9 cellular contexts compared by ENCODE assay signal in genomic region chr15:64464271-64465005, GRCh38. TPM values are rescaled to one million over a fixed set of nuclear protein-coding genes. Genes with fewer than 3 reads are reported as not detected.
A peak's percentile ranks its signal among the peaks of the same experiment; 100 is the strongest.
DNase-seq lines count a peak whose midpoint lies in the region; ATAC-seq and TF ChIP-seq lines count a peak whose summit lies in the region.
"Had no signal": no experiment of that assay in that cellular context is flagged by ENCODE, and none has a peak within 500 bp of the region (broad histone marks: within the 10 kb centered on the region; RNA-seq: fewer than 3 reads in every experiment).

No MANE protein-coding gene starts in this region.

- DNase-seq in NCI-H748 (lab: John Stamatoyannopoulos, UW; ENCODE audit: unreplicated experiment) (peak; percentile 35), NCI-H748 treated with DMSO at 0.1 percent for 48 hours (lab: John Stamatoyannopoulos, UW) (no peak), NCI-H1417 (lab: John Stamatoyannopoulos, UW) (peak; percentile 49 to 90 (median 60)), neural crest cell (ENCODE audit: low read depth, low spot score) (no peak), aorta (no peak)
- DNase-seq in activated naive CD8-positive, alpha-beta T cell treated with anti-CD3 and anti-CD28 coated beads, Interleukin-2, amount 10 ng/mL, durations not matched to agents 7 days and 5 days: no peak
- DNase-seq: stomach had no signal

- H3K27ac ChIP-seq in aorta (ENCODE audit: low read depth in 1 of 2, low read length in 2 of 2): no peak overlapping the region

- H3K9me3 ChIP-seq in aorta (ENCODE audit: control insufficient read depth, low read length): no peaks in the 10 kb centered on the region
- H3K9me3 ChIP-seq: stomach had no signal

- POLR2A ChIA-PET in activated naive CD8-positive, alpha-beta T cell treated with anti-CD3 and anti-CD28 coated beads, Interleukin-2, amount 10 ng/mL, durations not matched to agents 7 days and 5 days (lab: Charles Lee): interaction anchor here (0.8 kb wide), 1 partner anchor 171 kb away, joined by 4 read pairs; no protein-coding TSS in a partner anchor

- no peak overlapping the region for H3K4me3 ChIP-seq in aorta (ENCODE audit: low read length in 2 of 2)
- H3K4me3 ChIP-seq: stomach had no signal

- H3K27ac Mint-ChIP-seq in activated naive CD8-positive, alpha-beta T cell treated with anti-CD3 and anti-CD28 coated beads, Interleukin-2, amount 10 ng/mL, durations not matched to agents 7 days and 5 days: no peak overlapping the region
- no peak overlapping the region for H3K27ac Mint-ChIP-seq in neural crest cell (ENCODE audit: unreplicated experiment)

- H3K4me3 Mint-ChIP-seq in activated naive CD8-positive, alpha-beta T cell treated with anti-CD3 and anti-CD28 coated beads, Interleukin-2, amount 10 ng/mL, durations not matched to agents 7 days and 5 days: peak overlapping the region; percentile 11
- H3K4me3 Mint-ChIP-seq in neural crest cell: peak overlapping the region; percentile 33

- no peak for ATAC-seq in activated naive CD8-positive, alpha-beta T cell treated with anti-CD3 and anti-CD28 coated beads, Interleukin-2, amount 10 ng/mL, durations not matched to agents 7 days and 5 days (ENCODE audit: low read depth)
- ATAC-seq in aorta (ENCODE audit: low FRiP score) (no peak), GM21381 (IDR thresholded peaks at IDR 0.05; ENCODE audit: unreplicated experiment) (no peak), GM21423 (IDR thresholded peaks at IDR 0.05; ENCODE audit: unreplicated experiment) (no peak)

- H3K9me3 Mint-ChIP-seq in activated naive CD8-positive, alpha-beta T cell treated with anti-CD3 and anti-CD28 coated beads, Interleukin-2, amount 10 ng/mL, durations not matched to agents 7 days and 5 days: no peaks in the 10 kb centered on the region
- H3K9me3 Mint-ChIP-seq in neural crest cell: no peaks in the 10 kb centered on the region

- TF ChIP-seq CTCF in neural crest cell (conservative IDR thresholded peaks at IDR 0.05): no peak

- peaks cover 56% of the 10 kb centered on the region for H3K4me1 Mint-ChIP-seq in activated naive CD8-positive, alpha-beta T cell treated with anti-CD3 and anti-CD28 coated beads, Interleukin-2, amount 10 ng/mL, durations not matched to agents 7 days and 5 days
- peaks cover 56% of the 10 kb centered on the region for H3K4me1 Mint-ChIP-seq in neural crest cell

- H3K4me1 ChIP-seq in aorta (ENCODE audit: control insufficient read depth in 1 of 2, insufficient read depth in 2 of 2, low read length in 2 of 2): peaks cover 4 to 11% of the 10 kb centered on the region in 2 donors

- intact Hi-C loops in aorta (cut with DNase I): no loop called here

- H3K27me3 ChIP-seq in aorta (ENCODE audit: control insufficient read depth in 1 of 2, insufficient read depth in 2 of 2, low read length in 1 of 2): no peaks in the 10 kb centered on the region
- H3K27me3 ChIP-seq: stomach had no signal

- no peaks in the 10 kb centered on the region for H3K27me3 Mint-ChIP-seq in activated naive CD8-positive, alpha-beta T cell treated with anti-CD3 and anti-CD28 coated beads, Interleukin-2, amount 10 ng/mL, durations not matched to agents 7 days and 5 days
- H3K27me3 Mint-ChIP-seq in neural crest cell (ENCODE audit: low read depth): no peaks in the 10 kb centered on the region

- peaks cover 14% of the 10 kb centered on the region for H3K36me3 Mint-ChIP-seq in activated naive CD8-positive, alpha-beta T cell treated with anti-CD3 and anti-CD28 coated beads, Interleukin-2, amount 10 ng/mL, durations not matched to agents 7 days and 5 days
- peaks cover 3% of the 10 kb centered on the region for H3K36me3 Mint-ChIP-seq in neural crest cell (ENCODE audit: low read depth)

- H3K36me3 ChIP-seq in aorta (ENCODE audit: control insufficient read depth in 1 of 2, insufficient read depth in 2 of 2, low read length in 1 of 2): no peaks in the 10 kb centered on the region

- WGBS in aorta, 2 donors: 76 to 81% methylated on average over 3 of the region's 3 CpGs

RNA-seq across cellular contexts. Expression of gene ZNF609, which starts 4.1 kb away (rescaled TPM):
- total RNA-seq in activated naive CD8-positive, alpha-beta T cell treated with anti-CD3 and anti-CD28 coated beads, Interleukin-2, amount 10 ng/mL, durations not matched to agents 7 days and 5 days: 10 to 100 TPM; 52.2 to 57.2 TPM
- total RNA-seq in neural crest cell (43.0 and 50.7 TPM in 2 replicates), aorta (10 to 100 TPM; 40.5 to 46.7 TPM)
- 1 to 10 TPM; 5.4 to 6.7 TPM for polyA plus RNA-seq in aorta

Comparison
In these comparisons a context has a peak if more than half of its experiments do, and no peak if none do; other contexts are left out.
1. DNase-seq: peak in NCI-H748 (single experiment) and NCI-H1417 (3 of 3); none in NCI-H748 treated with DMSO at 0.1 percent for 48 hours (single experiment), activated naive CD8-positive, alpha-beta T cell treated with anti-CD3 and anti-CD28 coated beads, Interleukin-2, amount 10 ng/mL, durations not matched to agents 7 days and 5 days (single experiment), neural crest cell (single experiment) and aorta (0 of 2).